In the genomic region with DNA sequence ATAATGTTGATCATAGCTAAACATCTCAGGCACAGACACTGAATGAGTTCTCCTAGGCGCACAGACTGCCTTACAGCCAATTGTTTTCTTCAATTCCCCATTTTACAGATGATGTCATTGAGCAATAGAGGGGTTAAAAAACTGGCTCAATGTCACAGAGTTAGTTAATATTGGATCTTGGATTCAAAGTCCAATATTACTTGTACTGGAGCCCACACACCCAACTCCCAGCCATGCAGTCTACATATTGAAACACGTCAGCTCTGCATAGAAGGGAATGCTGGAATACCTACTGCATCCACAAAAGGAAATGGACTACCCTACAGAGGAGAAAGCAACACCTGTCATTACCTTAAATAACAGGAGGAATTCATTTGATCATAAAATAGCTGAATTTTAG, we compare ENCODE assay signal across 25 cellular contexts.
"Had no signal": no experiment of that assay in that cellular context is flagged by ENCODE, and none has a peak within 500 bp of the region (broad histone marks: within the 10 kb centered on the region; RNA-seq: fewer than 3 reads in every experiment).

No MANE protein-coding gene starts in this region.

- H3K27me3 ChIP-seq: heart right ventricle, hepatocyte, left lung, neural progenitor cell, thyroid gland, transverse colon, upper lobe of left lung, vagina had no signal

- H2AFZ ChIP-seq: hepatocyte, neural progenitor cell had no signal

- H3K9me3 ChIP-seq: heart right ventricle, left lung, mucosa of descending colon, neutrophil, prostate gland, thyroid gland, transverse colon, upper lobe of left lung, vagina had no signal

- ATAC-seq: heart right ventricle; left lung; mucosa of descending colon; naive thymus-derived CD8-positive, alpha-beta T cell; right cardiac atrium; stimulated activated effector memory CD8-positive, alpha-beta T cell treated with anti-CD3 and anti-CD28 coated beads, Interleukin-12 subunit alpha, Interleukin-12 subunit beta, amount 100 ng/mL, for 72 hours had no signal

- H3K4me2 ChIP-seq: hepatocyte, neural progenitor cell had no signal

- DNase-seq: heart right ventricle; islet precursor cell; left lung; mesendoderm; mucosa of descending colon; naive thymus-derived CD8-positive, alpha-beta T cell; nephron progenitor cell; occipital lobe; retina; right cardiac atrium; stimulated activated CD4-positive, alpha-beta T cell treated with anti-CD3 and anti-CD28 coated beads, Interleukin-4, amount 100 ng/mL, for 24 hours; stimulated activated naive CD4-positive, alpha-beta T cell; substantia nigra; thyroid gland; transverse colon had no signal

- H3K27ac Mint-ChIP-seq: mesothelial cell of epicardium; nephron progenitor cell; neural progenitor cell; stimulated activated effector memory CD8-positive, alpha-beta T cell treated with anti-CD3 and anti-CD28 coated beads, Interleukin-12 subunit alpha, Interleukin-12 subunit beta, amount 100 ng/mL, for 72 hours; stimulated activated naive CD8-positive, alpha-beta T cell treated with anti-CD3 and anti-CD28 coated beads, Interleukin-15, Interleukin-2, amounts not matched to agents 100 ng/mL and 50 ng/mL, for 24 hours had no signal

- H3K4me1 ChIP-seq: left lung, prostate gland, transverse colon had no signal

- H3K79me2 ChIP-seq: hepatocyte had no signal

- H3K4me3 ChIP-seq: heart right ventricle, hepatocyte, left lung, lung, mucosa of descending colon, neural progenitor cell, prostate gland, thyroid gland, transverse colon, upper lobe of left lung, vagina had no signal

- H3K9me3 Mint-ChIP-seq: mesothelial cell of epicardium; naive thymus-derived CD8-positive, alpha-beta T cell; neural progenitor cell; stimulated activated effector memory CD8-positive, alpha-beta T cell treated with anti-CD3 and anti-CD28 coated beads, Interleukin-12 subunit alpha, Interleukin-12 subunit beta, amount 100 ng/mL, for 72 hours; stimulated activated naive CD8-positive, alpha-beta T cell treated with anti-CD3 and anti-CD28 coated beads, Interleukin-15, Interleukin-2, amounts not matched to agents 100 ng/mL and 50 ng/mL, for 24 hours had no signal

- H3K9ac ChIP-seq: neural progenitor cell had no signal

- H3K27me3 Mint-ChIP-seq: naive thymus-derived CD8-positive, alpha-beta T cell; stimulated activated naive CD8-positive, alpha-beta T cell treated with anti-CD3 and anti-CD28 coated beads, Interleukin-15, Interleukin-2, amounts not matched to agents 100 ng/mL and 50 ng/mL, for 24 hours had no signal

- H3K4me3 Mint-ChIP-seq: mesothelial cell of epicardium; nephron progenitor cell; neural progenitor cell; stimulated activated effector memory CD8-positive, alpha-beta T cell treated with anti-CD3 and anti-CD28 coated beads, Interleukin-12 subunit alpha, Interleukin-12 subunit beta, amount 100 ng/mL, for 72 hours; stimulated activated naive CD8-positive, alpha-beta T cell treated with anti-CD3 and anti-CD28 coated beads, Interleukin-15, Interleukin-2, amounts not matched to agents 100 ng/mL and 50 ng/mL, for 24 hours had no signal

- H3K36me3 Mint-ChIP-seq: neural progenitor cell had no signal

- H3K36me3 ChIP-seq: neural progenitor cell, neutrophil had no signal

- H3K4me1 Mint-ChIP-seq: stimulated activated effector memory CD8-positive, alpha-beta T cell treated with anti-CD3 and anti-CD28 coated beads, Interleukin-12 subunit alpha, Interleukin-12 subunit beta, amount 100 ng/mL, for 72 hours had no signal

- H3K27ac ChIP-seq: heart right ventricle, hepatocyte, left lung, neural progenitor cell, neutrophil, prostate gland, thyroid gland, transverse colon, upper lobe of left lung, vagina had no signal
